Comparison of ENCODE assay signal across 8 cellular contexts in the genomic region with DNA sequence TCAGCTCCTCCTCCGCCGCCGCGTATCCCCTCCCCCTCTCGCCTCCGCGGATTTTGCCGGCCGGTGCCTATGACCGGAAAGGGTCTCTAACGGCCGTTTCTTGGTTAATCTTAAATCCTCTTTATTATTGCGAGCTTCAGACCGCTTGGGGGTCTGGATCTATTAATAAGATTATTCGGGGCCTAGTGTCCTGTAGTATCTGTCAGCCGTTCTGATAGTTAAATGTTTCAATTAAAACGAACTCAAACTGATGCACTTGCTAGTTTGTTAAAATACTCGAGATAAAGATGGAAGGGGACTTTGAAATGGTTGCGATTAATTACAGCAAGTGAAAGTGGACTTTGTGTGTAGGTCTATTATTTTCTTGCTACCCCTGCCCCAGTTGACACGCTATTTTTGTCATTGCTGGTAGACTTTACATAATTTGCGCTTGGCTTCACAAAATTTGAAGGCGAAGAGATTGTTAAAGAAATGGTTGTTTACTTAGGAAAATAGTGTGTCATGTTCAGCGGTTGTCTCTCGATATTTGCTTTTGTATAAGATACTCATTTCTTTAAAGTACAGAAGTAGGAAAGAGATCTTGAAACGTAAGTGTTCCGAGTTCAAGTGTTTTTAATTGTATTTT. TPM values are rescaled to one million over a fixed set of nuclear protein-coding genes. Genes with fewer than 3 reads are reported as not detected.
DNase-seq lines count a peak whose midpoint lies in the region; ATAC-seq, FAIRE-seq and TF ChIP-seq lines count a peak whose summit lies in the region.

No MANE protein-coding gene starts in this region.

- H3K27me3 ChIP-seq in upper lobe of right lung: no peaks in the 10 kb centered on the region

- peak overlapping the region; percentile 100 for H3K27ac Mint-ChIP-seq in activated CD8-positive, alpha-beta T cell treated with anti-CD3 and anti-CD28 coated beads for 36 hours

- no peak for TF ChIP-seq CTCF in activated CD8-positive, alpha-beta T cell treated with anti-CD3 and anti-CD28 coated beads for 36 hours (IDR thresholded peaks at IDR 0.05)
- TF ChIP-seq CTCF in omental fat pad (IDR thresholded peaks at IDR 0.05): no peak
- no peak for TF ChIP-seq CTCF in upper lobe of right lung (IDR thresholded peaks at IDR 0.05)

- H3K4me1 ChIP-seq in upper lobe of right lung: peaks cover 33% of the 10 kb centered on the region

- CTCF ChIA-PET in activated CD8-positive, alpha-beta T cell treated with anti-CD3 and anti-CD28 coated beads for 36 hours (lab: Charles Lee): interaction anchor here (0.6 to 2.5 kb wide), 3 partner anchors 29 to 86 kb away, joined by 3 to 12 read pairs (median 4); no protein-coding TSS in a partner anchor

- peaks cover 55% of the 10 kb centered on the region for H3K36me3 Mint-ChIP-seq in activated CD8-positive, alpha-beta T cell treated with anti-CD3 and anti-CD28 coated beads for 36 hours (ENCODE audit: low read depth)

- peaks cover 38% of the 10 kb centered on the region for H3K4me1 Mint-ChIP-seq in activated CD8-positive, alpha-beta T cell treated with anti-CD3 and anti-CD28 coated beads for 36 hours (ENCODE audit: low read depth)

- no peaks in the 10 kb centered on the region for H3K9me3 Mint-ChIP-seq in activated CD8-positive, alpha-beta T cell treated with anti-CD3 and anti-CD28 coated beads for 36 hours

- peak overlapping the region; percentile 100 for H3K27ac ChIP-seq in upper lobe of right lung

- intact Hi-C loops in activated CD8-positive, alpha-beta T cell treated with anti-CD3 and anti-CD28 coated beads for 36 hours (cut with micrococcal nuclease): loop anchor here (5.0 kb wide), 2 partner anchors 51 to 66 kb away; a partner anchor contains a TSS
- intact Hi-C loops in upper lobe of right lung (cut with DNase I): no loop called here

- TF ChIP-seq POLR2A in GM12891 (IDR thresholded peaks at IDR 0.05; ENCODE audit: low read depth, low read length): no peak

- H3K9me3 ChIP-seq in upper lobe of right lung: no peaks in the 10 kb centered on the region

- H3K4me3 ChIP-seq in upper lobe of right lung: peak overlapping the region; percentile 87

- peaks cover 29% of the 10 kb centered on the region for H3K36me3 ChIP-seq in upper lobe of right lung

- POLR2A ChIA-PET in activated CD8-positive, alpha-beta T cell treated with anti-CD3 and anti-CD28 coated beads for 36 hours (lab: Charles Lee): interaction anchor here (0.7 to 4.7 kb wide), 10 partner anchors 8 to 317 kb away, joined by 3 to 44 read pairs (median 4); a partner anchor contains a TSS

- peak; percentile 61 for FAIRE-seq in GM12891 (lab: Jason Lieb, UNC)

- peak overlapping the region; percentile 86 for H3K4me3 Mint-ChIP-seq in activated CD8-positive, alpha-beta T cell treated with anti-CD3 and anti-CD28 coated beads for 36 hours

- no peak for ATAC-seq in activated CD8-positive, alpha-beta T cell treated with anti-CD3 and anti-CD28 coated beads for 36 hours
- ATAC-seq in omental fat pad (ENCODE audit: low FRiP score): peak; percentile 30
- ATAC-seq in upper lobe of right lung: peak; percentile 51

- DNase-seq in GM12891 (ENCODE audit: insufficient read length, low spot score) (no peak), HT1080 (ENCODE audit: low read depth) (peak; percentile 50), fibroblast of the conjunctiva (ENCODE audit: low read depth) (peak; percentile 16), omental fat pad (ENCODE audit: low spot score) (no peak), upper lobe of right lung (peak; percentile 91), cortex of kidney (lab: John Stamatoyannopoulos, UW) (no peak), NCI-H446 treated with DMSO at 0.1 percent for 48 hours (lab: John Stamatoyannopoulos, UW) (no peak)
- peak; percentile 83 for DNase-seq in activated CD8-positive, alpha-beta T cell treated with anti-CD3 and anti-CD28 coated beads for 36 hours

- no peaks in the 10 kb centered on the region for H3K27me3 Mint-ChIP-seq in activated CD8-positive, alpha-beta T cell treated with anti-CD3 and anti-CD28 coated beads for 36 hours

TF ChIP-seq in GM12891, 5 proteins besides CTCF, POLR2A, EP300 and RAD21:
- TF ChIP-seq SPI1 (IDR thresholded peaks at IDR 0.05; ENCODE audit: low read depth, low read length) (no peak), POU2F2 (IDR thresholded peaks at IDR 0.05; ENCODE audit: low read depth, low read length) (no peak), TAF1 (IDR thresholded peaks at IDR 0.05; ENCODE audit: low read depth, low read length) (no peak), POLR2AphosphoS5 (IDR thresholded peaks at IDR 0.05; ENCODE audit: low read depth, low read length) (no peak), PAX5 (IDR thresholded peaks at IDR 0.05; ENCODE audit: insufficient read depth, low read length, severe bottlenecking) (no peak)
TF ChIP-seq in GM12891: peak in this region for 0.

RNA-seq across cellular contexts. Expression of a gene that starts 0.8 kb away (rescaled TPM):
- 171 TPM for polyA plus RNA-seq in GM12891 (2012; ENCODE audit: low read depth, missing spikeins)
- total RNA-seq in HT1080 (2014; rRNA removed; shearing (Covaris generic)): 107 and 164 TPM in 2 replicates
- 58.1 and 73.7 TPM in 2 replicates for polyA plus RNA-seq in HT1080 (2015; cell fraction: cytosol; rRNA removed)
- polyA plus RNA-seq in HT1080 (2015; cell fraction: nucleus; rRNA removed): 427 and 433 TPM in 2 replicates
- total RNA-seq in activated CD8-positive, alpha-beta T cell treated with anti-CD3 and anti-CD28 coated beads for 36 hours: 100 to 1,000 TPM; 267 to 276 TPM
- total RNA-seq in omental fat pad (100 to 1,000 TPM; 244 to 508 (median 432) TPM), upper lobe of right lung (320 TPM)

RNA-seq across cellular contexts. Expression of a gene that starts 1.7 kb away (rescaled TPM):
- 44.0 TPM for polyA plus RNA-seq in GM12891 (2012; ENCODE audit: low read depth, missing spikeins)
- 143 and 162 TPM in 2 replicates for total RNA-seq in HT1080 (2014; rRNA removed; shearing (Covaris generic))
- 153 and 222 TPM in 2 replicates for polyA plus RNA-seq in HT1080 (2015; cell fraction: cytosol; rRNA removed)
- polyA plus RNA-seq in HT1080 (2015; cell fraction: nucleus; rRNA removed): 511 and 624 TPM in 2 replicates
- total RNA-seq in activated CD8-positive, alpha-beta T cell treated with anti-CD3 and anti-CD28 coated beads for 36 hours: 100 to 1,000 TPM; 224 to 232 TPM
- total RNA-seq in omental fat pad (100 to 1,000 TPM; 102 to 208 (median 127) TPM), upper lobe of right lung (55.8 TPM)

RNA-seq across cellular contexts. Expression of a gene that starts 44.9 kb away (rescaled TPM):
- 16.9 TPM for polyA plus RNA-seq in GM12891 (2012; ENCODE audit: low read depth, missing spikeins)
- 26.8 and 32.9 TPM in 2 replicates for total RNA-seq in HT1080 (2014; rRNA removed; shearing (Covaris generic))
- polyA plus RNA-seq in HT1080 (2015; cell fraction: cytosol; rRNA removed): 31.2 and 32.1 TPM in 2 replicates
- polyA plus RNA-seq in HT1080 (2015; cell fraction: nucleus; rRNA removed): 26.3 and 30.5 TPM in 2 replicates
- 10 to 100 TPM; 36.8 to 41.5 TPM for total RNA-seq in activated CD8-positive, alpha-beta T cell treated with anti-CD3 and anti-CD28 coated beads for 36 hours
- total RNA-seq in omental fat pad (10 to 100 TPM in 2 of 4 donors, 1 to 10 TPM in 2; 5.0 to 15.3 (median 9.0) TPM), upper lobe of right lung (4.4 TPM)

RNA-seq across cellular contexts. Expression of a gene that starts 52.1 kb away (rescaled TPM):
- polyA plus RNA-seq in GM12891 (2012; ENCODE audit: low read depth, missing spikeins): 0.35 TPM
- total RNA-seq in HT1080 (2014; rRNA removed; shearing (Covaris generic)): 0.68 TPM in 1 of 2 replicates, not detected in the other
- polyA plus RNA-seq in HT1080 (2015; cell fraction: cytosol; rRNA removed): 0.60 and 1.1 TPM in 2 replicates
- 0.37 and 1.0 TPM in 2 replicates for polyA plus RNA-seq in HT1080 (2015; cell fraction: nucleus; rRNA removed)
- under 1 TPM; 0.22 to 0.56 TPM for total RNA-seq in activated CD8-positive, alpha-beta T cell treated with anti-CD3 and anti-CD28 coated beads for 36 hours
- 1 to 10 TPM; 1.0 to 2.0 (median 1.3) TPM for total RNA-seq in omental fat pad
- 2.3 TPM for total RNA-seq in upper lobe of right lung

Comparison
In these comparisons a context has a peak if more than half of its experiments do, and no peak if none do; other contexts are left out.
1. DNase-seq: peak in HT1080 (single experiment), activated CD8-positive, alpha-beta T cell treated with anti-CD3 and anti-CD28 coated beads for 36 hours (single experiment), fibroblast of the conjunctiva (single experiment) and upper lobe of right lung (single experiment); none in GM12891 (single experiment), omental fat pad (single experiment), cortex of kidney (single experiment) and NCI-H446 treated with DMSO at 0.1 percent for 48 hours (single experiment).